Comparison of ENCODE assay signal across 24 cellular contexts in the genomic region with DNA sequence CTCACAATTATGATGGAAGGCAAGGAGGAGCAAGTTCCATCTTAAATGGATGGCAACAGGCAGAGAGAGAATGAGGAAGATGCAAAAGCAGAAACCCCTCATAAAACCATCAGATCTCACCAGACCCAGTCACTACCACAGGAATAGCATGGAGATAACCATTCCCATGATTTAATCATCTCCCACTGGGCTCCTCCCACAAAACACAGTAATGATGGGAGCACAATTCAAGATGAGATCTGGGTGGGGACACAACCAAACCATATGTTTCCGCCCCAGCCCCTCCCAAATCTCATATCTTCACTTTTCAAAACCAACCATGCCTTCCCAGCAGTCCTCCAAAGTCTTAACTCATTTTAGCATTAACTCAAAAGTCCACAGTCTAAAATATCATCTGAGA.
"Had no signal": no experiment of that assay in that cellular context is flagged by ENCODE, and none has a peak within 500 bp of the region (broad histone marks: within the 10 kb centered on the region; RNA-seq: fewer than 3 reads in every experiment).

No MANE protein-coding gene starts in this region.

- ATAC-seq: stimulated activated effector memory CD8-positive, alpha-beta T cell treated with anti-CD3 and anti-CD28 coated beads, Interleukin-12 subunit alpha, Interleukin-12 subunit beta, amount 100 ng/mL, for 72 hours; stimulated activated memory B cell treated with anti-CD40 and anti-IgM and Interleukin-4, amounts not matched to agents 10 μg/mL and 1 μg/mL and 100 μg/mL, for 72 hours; stimulated activated naive B cell treated with anti-CD40 and anti-IgM and Interleukin-4, amounts not matched to agents 10 μg/mL and 1 μg/mL and 100 μg/mL, for 72 hours; stimulated activated naive CD8-positive, alpha-beta T cell treated with anti-CD3 and anti-CD28 coated beads, Interleukin-15, amount 100 ng/mL, for 72 hours; stimulated activated naive CD8-positive, alpha-beta T cell treated with anti-CD3 and anti-CD28 coated beads, Interleukin-15, Interleukin-2, amounts not matched to agents 100 U/mL and 50 U/mL, for 24 hours; upper lobe of right lung had no signal

- H3K36me3 Mint-ChIP-seq: stimulated activated effector memory CD8-positive, alpha-beta T cell treated with anti-CD3 and anti-CD28 coated beads, Interleukin-12 subunit alpha, Interleukin-12 subunit beta, amount 100 ng/mL, for 72 hours; stimulated activated memory B cell treated with anti-CD40 and anti-IgM and Interleukin-4, amounts not matched to agents 10 μg/mL and 1 μg/mL and 100 μg/mL, for 72 hours; stimulated activated naive B cell treated with anti-CD40 and anti-IgM and Interleukin-4, amounts not matched to agents 10 μg/mL and 1 μg/mL and 100 μg/mL, for 72 hours; type B pancreatic cell had no signal

- H3K4me1 Mint-ChIP-seq: stimulated activated effector memory CD8-positive, alpha-beta T cell treated with anti-CD3 and anti-CD28 coated beads, Interleukin-12 subunit alpha, Interleukin-12 subunit beta, amount 100 ng/mL, for 72 hours; stimulated activated memory B cell treated with anti-CD40 and anti-IgM and Interleukin-4, amounts not matched to agents 10 μg/mL and 1 μg/mL and 100 μg/mL, for 72 hours; stimulated activated naive B cell treated with anti-CD40 and anti-IgM and Interleukin-4, amounts not matched to agents 10 μg/mL and 1 μg/mL and 100 μg/mL, for 72 hours; stimulated activated naive CD8-positive, alpha-beta T cell treated with anti-CD3 and anti-CD28 coated beads, Interleukin-15, amount 100 ng/mL, for 72 hours had no signal

- H3K4me3 Mint-ChIP-seq: stimulated activated effector memory CD8-positive, alpha-beta T cell treated with anti-CD3 and anti-CD28 coated beads, Interleukin-12 subunit alpha, Interleukin-12 subunit beta, amount 100 ng/mL, for 72 hours; stimulated activated memory B cell treated with anti-CD40 and anti-IgM and Interleukin-4, amounts not matched to agents 10 μg/mL and 1 μg/mL and 100 μg/mL, for 72 hours; stimulated activated naive B cell treated with anti-CD40 and anti-IgM and Interleukin-4, amounts not matched to agents 10 μg/mL and 1 μg/mL and 100 μg/mL, for 72 hours; stimulated activated naive CD8-positive, alpha-beta T cell treated with anti-CD3 and anti-CD28 coated beads, Interleukin-15, amount 100 ng/mL, for 72 hours; stimulated activated naive CD8-positive, alpha-beta T cell treated with anti-CD3 and anti-CD28 coated beads, Interleukin-15, Interleukin-2, amounts not matched to agents 100 ng/mL and 50 ng/mL, for 24 hours; type B pancreatic cell had no signal

- H3K9me3 Mint-ChIP-seq: type B pancreatic cell had no signal

- H3K27me3 Mint-ChIP-seq: stimulated activated memory B cell treated with anti-CD40 and anti-IgM and Interleukin-4, amounts not matched to agents 10 μg/mL and 1 μg/mL and 100 μg/mL, for 72 hours; stimulated activated naive B cell treated with anti-CD40 and anti-IgM and Interleukin-4, amounts not matched to agents 10 μg/mL and 1 μg/mL and 100 μg/mL, for 72 hours; stimulated activated naive CD8-positive, alpha-beta T cell treated with anti-CD3 and anti-CD28 coated beads, Interleukin-15, amount 100 ng/mL, for 72 hours; stimulated activated naive CD8-positive, alpha-beta T cell treated with anti-CD3 and anti-CD28 coated beads, Interleukin-15, Interleukin-2, amounts not matched to agents 100 ng/mL and 50 ng/mL, for 24 hours; type B pancreatic cell had no signal

- H3K27ac Mint-ChIP-seq: stimulated activated effector memory CD8-positive, alpha-beta T cell treated with anti-CD3 and anti-CD28 coated beads, Interleukin-12 subunit alpha, Interleukin-12 subunit beta, amount 100 ng/mL, for 72 hours; stimulated activated memory B cell treated with anti-CD40 and anti-IgM and Interleukin-4, amounts not matched to agents 10 μg/mL and 1 μg/mL and 100 μg/mL, for 72 hours; stimulated activated naive B cell treated with anti-CD40 and anti-IgM and Interleukin-4, amounts not matched to agents 10 μg/mL and 1 μg/mL and 100 μg/mL, for 72 hours; stimulated activated naive CD8-positive, alpha-beta T cell treated with anti-CD3 and anti-CD28 coated beads, Interleukin-15, amount 100 ng/mL, for 72 hours; stimulated activated naive CD8-positive, alpha-beta T cell treated with anti-CD3 and anti-CD28 coated beads, Interleukin-15, Interleukin-2, amounts not matched to agents 100 ng/mL and 50 ng/mL, for 24 hours; type B pancreatic cell had no signal

- DNase-seq: stimulated activated CD4-positive, alpha-beta T cell treated with anti-CD3 and anti-CD28 coated beads, Interleukin-2, amount 100 ng/mL, for 48 hours; stimulated activated CD4-positive, alpha-beta T cell treated with anti-CD3 and anti-CD28 coated beads, Interleukin-4, amount 100 ng/mL, for 1 hour; stimulated activated CD4-positive, alpha-beta T cell treated with anti-CD3 and anti-CD28 coated beads, Interleukin-4, amount 100 ng/mL, for 24 hours; stimulated activated CD4-positive, alpha-beta T cell treated with anti-CD3 and anti-CD28 coated beads, Interleukin-4, amount 100 ng/mL, for 4 hours; stimulated activated CD8-positive, alpha-beta memory T cell treated with anti-CD3 and anti-CD28 coated beads, Interleukin-4, amount 100 ng/mL, for 48 hours; stimulated activated naive B cell treated with anti-CD40 and anti-IgM and Interleukin-4, amounts not matched to agents 10 μg/mL and 1 μg/mL and 100 μg/mL, for 72 hours; stimulated activated naive CD4-positive, alpha-beta T cell; stimulated activated naive CD4-positive, alpha-beta T cell treated with Interleukin-2 at 50 U/mL for 16 hours; stimulated activated naive CD8-positive, alpha-beta T cell treated with anti-CD3 and anti-CD28 coated beads, Interleukin-15, amount 100 ng/mL, for 72 hours; stimulated activated naive CD8-positive, alpha-beta T cell treated with anti-CD3 and anti-CD28 coated beads, Interleukin-15, Interleukin-2, amounts not matched to agents 100 U/mL and 50 U/mL, for 24 hours; stomach; substantia nigra; testis; thyroid gland; tibial artery; transverse colon; trophoblast cell; upper lobe of left lung; upper lobe of right lung; uterus had no signal
